In genomic region chr1:28512058-28512611, GRCh38 we compare ENCODE assay signal across 8 cellular contexts. TPM values are rescaled to one million over a fixed set of nuclear protein-coding genes. Genes with fewer than 3 reads are reported as not detected.
DNase-seq lines count a peak whose midpoint lies in the region; ATAC-seq and TF ChIP-seq lines count a peak whose summit lies in the region.
"Had no signal": no experiment of that assay in that cellular context is flagged by ENCODE, and none has a peak within 500 bp of the region (broad histone marks: within the 10 kb centered on the region; RNA-seq: fewer than 3 reads in every experiment).

No MANE protein-coding gene starts in this region.

- H3K4me2 ChIP-seq in DOHH2 (ENCODE audit: low read length), result peak overlapping the region; percentile 17

- H3K79me2 ChIP-seq in DOHH2 (ENCODE audit: control insufficient read depth, low read length), result peaks cover 27% of the 10 kb centered on the region

- TF ChIP-seq CTCF in DOHH2 (IDR thresholded peaks at IDR 0.05; ENCODE audit: low read depth, low read length, poor library complexity, severe bottlenecking), result no peak
- TF ChIP-seq CTCF in natural killer cell (IDR thresholded peaks at IDR 0.05), result no peak

- H3K4me3 ChIP-seq in DOHH2 (ENCODE audit: low read length) (peak overlapping the region; percentile 25; the same call in 1 of the 2 replicates), HUES64 (ENCODE audit: low read length) (no peak overlapping the region)

- peaks cover 66% of the 10 kb centered on the region for H3K4me1 ChIP-seq in DOHH2 (ENCODE audit: control insufficient read depth, low read length)
- peaks cover 13% of the 10 kb centered on the region for H3K4me1 ChIP-seq in HUES64 (ENCODE audit: insufficient read depth, low read length)

- peaks cover 88% of the 10 kb centered on the region for H3F3A ChIP-seq in DOHH2 (ENCODE audit: control insufficient read depth, insufficient read depth)

- no peaks in the 10 kb centered on the region for H3K9me2 ChIP-seq in DOHH2 (replicated peaks; ENCODE audit: control insufficient read depth, low read length)

- H3K27me3 ChIP-seq in DOHH2 (ENCODE audit: control insufficient read depth, low read length) (no peaks in the 10 kb centered on the region), HUES64 (ENCODE audit: insufficient read depth, low read length) (no peaks in the 10 kb centered on the region)

- H3K4me1 Mint-ChIP-seq in activated T-helper 1 cell treated with anti-CD3 and anti-CD28 coated beads, Interleukin-12 subunit alpha, Interleukin-12 subunit beta, Interleukin-2, Interleukin-4 antibody, amounts not matched to agents 30 ng/mL and 10 ng/mL and 1 ng/mL, durations not matched to agents 14 hours and 24 hours and 36 hours (ENCODE audit: low read depth), result peaks cover 46% of the 10 kb centered on the region
- peaks cover 46 to 48% of the 10 kb centered on the region in 2 donors for H3K4me1 Mint-ChIP-seq in natural killer cell

- no peak for ATAC-seq in natural killer cell
- no peak for ATAC-seq in HG03565 (IDR thresholded peaks at IDR 0.05; ENCODE audit: unreplicated experiment)

- H3K27ac Mint-ChIP-seq in activated T-helper 1 cell treated with anti-CD3 and anti-CD28 coated beads, Interleukin-12 subunit alpha, Interleukin-12 subunit beta, Interleukin-2, Interleukin-4 antibody, amounts not matched to agents 30 ng/mL and 10 ng/mL and 1 ng/mL, durations not matched to agents 14 hours and 24 hours and 36 hours, result peak overlapping the region; percentile 86
- H3K27ac Mint-ChIP-seq in natural killer cell, result peak overlapping the region; percentile 67 to 75

- peaks cover 7% of the 10 kb centered on the region for H3K27me3 Mint-ChIP-seq in activated T-helper 1 cell treated with anti-CD3 and anti-CD28 coated beads, Interleukin-12 subunit alpha, Interleukin-12 subunit beta, Interleukin-2, Interleukin-4 antibody, amounts not matched to agents 30 ng/mL and 10 ng/mL and 1 ng/mL, durations not matched to agents 14 hours and 24 hours and 36 hours (ENCODE audit: insufficient read depth)
- no peaks in the 10 kb centered on the region for H3K27me3 Mint-ChIP-seq in natural killer cell (ENCODE audit: low read depth in 2 of 2)

- no peaks in the 10 kb centered on the region for H3K9me3 ChIP-seq in DOHH2 (ENCODE audit: control insufficient read depth, insufficient read depth, low read length)
- H3K9me3 ChIP-seq in HUES64 (ENCODE audit: insufficient read depth, low read depth, low read length), result no peaks in the 10 kb centered on the region

- no peaks in the 10 kb centered on the region for H3K9me3 Mint-ChIP-seq in activated T-helper 1 cell treated with anti-CD3 and anti-CD28 coated beads, Interleukin-12 subunit alpha, Interleukin-12 subunit beta, Interleukin-2, Interleukin-4 antibody, amounts not matched to agents 30 ng/mL and 10 ng/mL and 1 ng/mL, durations not matched to agents 14 hours and 24 hours and 36 hours
- no peaks in the 10 kb centered on the region for H3K9me3 Mint-ChIP-seq in natural killer cell

- intact Hi-C loops in activated T-helper 1 cell treated with anti-CD3 and anti-CD28 coated beads, Interleukin-12 subunit alpha, Interleukin-12 subunit beta, Interleukin-2, Interleukin-4 antibody, amounts not matched to agents 30 ng/mL and 10 ng/mL and 1 ng/mL, durations not matched to agents 14 hours and 24 hours and 36 hours (cut with micrococcal nuclease), result no loop called here
- intact Hi-C loops in natural killer cell (cut with micrococcal nuclease), result no loop called here

- H3K36me3 Mint-ChIP-seq in activated T-helper 1 cell treated with anti-CD3 and anti-CD28 coated beads, Interleukin-12 subunit alpha, Interleukin-12 subunit beta, Interleukin-2, Interleukin-4 antibody, amounts not matched to agents 30 ng/mL and 10 ng/mL and 1 ng/mL, durations not matched to agents 14 hours and 24 hours and 36 hours (ENCODE audit: low read depth), result peaks cover 57% of the 10 kb centered on the region
- H3K36me3 Mint-ChIP-seq in natural killer cell, result no peaks in the 10 kb centered on the region

- H3K27ac ChIP-seq in DOHH2 (ENCODE audit: low read depth, low read length), result peak overlapping the region; percentile 93
- peak overlapping the region; percentile 66; the same call in 1 of the 2 replicates for H3K27ac ChIP-seq in HUES64 (ENCODE audit: low read depth, low read length)

- no peaks in the 10 kb centered on the region for H4K20me1 ChIP-seq in DOHH2 (ENCODE audit: control insufficient read depth, insufficient read depth, low read depth, low read length)

- 86% methylated on average over 7 of the region's 7 CpGs for WGBS in HUES64

- peaks cover 65% of the 10 kb centered on the region for H3K36me3 ChIP-seq in DOHH2 (ENCODE audit: control insufficient read depth, low read length)
- H3K36me3 ChIP-seq in HUES64 (ENCODE audit: insufficient read depth, low read length), result peaks cover 62% of the 10 kb centered on the region

- DNase-seq in activated T-helper 1 cell treated with anti-CD3 and anti-CD28 coated beads, Interleukin-12 subunit alpha, Interleukin-12 subunit beta, Interleukin-2, Interleukin-4 antibody, amounts not matched to agents 30 ng/mL and 10 ng/mL and 1 ng/mL, durations not matched to agents 14 hours and 24 hours and 36 hours (ENCODE audit: low spot score), result no peak
- no peak for DNase-seq in natural killer cell
- no peak for DNase-seq in NCI-H345 (lab: John Stamatoyannopoulos, UW)
- DNase-seq in cortex of kidney (lab: John Stamatoyannopoulos, UW), result no peak
- DNase-seq: T-helper 9 cell had no signal

- H3K9ac ChIP-seq in HUES64 (ENCODE audit: low read depth, low read length), result no peak overlapping the region

- peak overlapping the region; percentile 100 for H3K4me3 Mint-ChIP-seq in activated T-helper 1 cell treated with anti-CD3 and anti-CD28 coated beads, Interleukin-12 subunit alpha, Interleukin-12 subunit beta, Interleukin-2, Interleukin-4 antibody, amounts not matched to agents 30 ng/mL and 10 ng/mL and 1 ng/mL, durations not matched to agents 14 hours and 24 hours and 36 hours
- H3K4me3 Mint-ChIP-seq in natural killer cell, result peak overlapping the region; percentile 38

RNA-seq across cellular contexts. Expression of gene RCC1, which starts 6.3 kb away (rescaled TPM):
- polyA plus RNA-seq in HUES64 (2013, experiment 1 of 2), result 73.4 TPM
- 66.6 TPM for polyA plus RNA-seq in HUES64 (2013, experiment 2 of 2)
- 130 and 135 TPM in 2 replicates for total RNA-seq in activated T-helper 1 cell treated with anti-CD3 and anti-CD28 coated beads, Interleukin-12 subunit alpha, Interleukin-12 subunit beta, Interleukin-2, Interleukin-4 antibody, amounts not matched to agents 30 ng/mL and 10 ng/mL and 1 ng/mL, durations not matched to agents 14 hours and 24 hours and 36 hours
- 10 to 100 TPM; 15.9 to 23.7 (median 19.2) TPM for total RNA-seq in natural killer cell

RNA-seq across cellular contexts. Expression of gene TRNAU1AP, which starts 40.8 kb away (rescaled TPM):
- 23.9 TPM for polyA plus RNA-seq in HUES64 (2013, experiment 1 of 2)
- polyA plus RNA-seq in HUES64 (2013, experiment 2 of 2), result 22.3 TPM
- 40.2 and 41.0 TPM in 2 replicates for total RNA-seq in activated T-helper 1 cell treated with anti-CD3 and anti-CD28 coated beads, Interleukin-12 subunit alpha, Interleukin-12 subunit beta, Interleukin-2, Interleukin-4 antibody, amounts not matched to agents 30 ng/mL and 10 ng/mL and 1 ng/mL, durations not matched to agents 14 hours and 24 hours and 36 hours
- 10 to 100 TPM; 28.3 to 38.7 (median 32.1) TPM for total RNA-seq in natural killer cell
